ENCODE assay signal across 29 cellular contexts in the genomic region with DNA sequence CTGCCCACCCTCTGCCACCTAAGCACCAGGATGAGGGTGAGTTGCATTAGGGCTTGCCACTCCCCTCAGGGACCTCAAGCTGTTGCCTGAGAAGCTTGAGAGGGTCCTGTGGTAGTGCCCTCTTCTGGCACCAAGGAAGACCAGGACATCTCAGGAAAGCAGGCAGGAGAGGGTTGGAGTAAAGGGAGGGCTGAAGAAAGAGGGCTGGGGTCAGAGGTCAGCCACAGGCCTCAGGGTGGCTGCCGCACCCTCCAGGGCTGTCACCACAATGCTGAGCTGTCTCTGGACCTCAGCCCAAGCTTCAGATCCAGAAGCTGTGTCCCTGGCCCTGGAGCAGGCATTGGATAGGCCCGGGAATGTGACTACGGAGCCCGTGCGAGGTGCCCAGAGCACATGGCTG. TPM values are rescaled to one million over a fixed set of nuclear protein-coding genes. Genes with fewer than 3 reads are reported as not detected.
"Had no signal": no experiment of that assay in that cellular context is flagged by ENCODE, and none has a peak within 500 bp of the region (broad histone marks: within the 10 kb centered on the region; RNA-seq: fewer than 3 reads in every experiment).

No MANE protein-coding gene starts in this region.

- H3K36me3 ChIP-seq: right lobe of liver, transverse colon, uterus had no signal

- H3K4me2 ChIP-seq: hepatocyte had no signal

- H3K9me3 ChIP-seq: gastrocnemius medialis, heart left ventricle, right lobe of liver, suprapubic skin, transverse colon, upper lobe of right lung, uterus had no signal

- H2AFZ ChIP-seq: hepatocyte, parathyroid adenoma had no signal

- H3K27ac Mint-ChIP-seq: endodermal cell; natural killer cell treated with Interleukin-12 subunit alpha and Interleukin-12 subunit beta and Interleukin-15 and Interleukin-18, amount 100 ng/mL, for 72 hours had no signal

- H3K27me3 ChIP-seq: gastrocnemius medialis, heart left ventricle, hepatocyte, right lobe of liver, suprapubic skin, transverse colon, upper lobe of right lung, uterus had no signal

- H3K4me3 ChIP-seq: gastrocnemius medialis, heart left ventricle, hepatocyte, lung, right lobe of liver, suprapubic skin, transverse colon, upper lobe of right lung, uterus had no signal

- DNase-seq: effector CD8-positive, alpha-beta T cell; endodermal cell; foreskin fibroblast; gastrocnemius medialis; heart left ventricle; kidney; right lobe of liver; small intestine; stimulated activated CD4-positive, alpha-beta T cell treated with anti-CD3 and anti-CD28 coated beads, Interleukin-15, amount 100 ng/mL, for 24 hours; stimulated activated CD4-positive, alpha-beta T cell treated with anti-CD3 and anti-CD28 coated beads, Interleukin-4, amount 100 ng/mL, for 1 hour; stimulated activated CD8-positive, alpha-beta memory T cell treated with anti-CD3 and anti-CD28 coated beads, Interleukin-4, amount 100 ng/mL, for 48 hours; stimulated activated naive CD4-positive, alpha-beta T cell; stimulated activated naive CD8-positive, alpha-beta T cell treated with anti-CD3 and anti-CD28 coated beads, Interleukin-15, amount 100 ng/mL, for 72 hours; transverse colon; upper lobe of right lung; uterus had no signal

- H3K27me3 Mint-ChIP-seq: natural killer cell treated with Interleukin-12 subunit alpha and Interleukin-12 subunit beta and Interleukin-15 and Interleukin-18, amount 100 ng/mL, for 72 hours; progenitor cell of endocrine pancreas; stimulated activated naive CD8-positive, alpha-beta T cell treated with anti-CD3 and anti-CD28 coated beads, Interleukin-15, amount 100 ng/mL, for 72 hours had no signal

- H3K9ac ChIP-seq: parathyroid adenoma had no signal

- FAIRE-seq: kidney, small intestine had no signal

- H3K9me3 Mint-ChIP-seq: dendritic cell treated with granulocyte-macrophage colony-stimulating factor and Interleukin-4, amounts not matched to agents 40 ng/mL and 50 ng/mL, for 4 days; endodermal cell; memory B cell; natural killer cell treated with Interleukin-12 subunit alpha and Interleukin-12 subunit beta and Interleukin-15 and Interleukin-18, amount 100 ng/mL, for 72 hours; neural crest cell; stimulated activated naive CD8-positive, alpha-beta T cell treated with anti-CD3 and anti-CD28 coated beads, Interleukin-15, amount 100 ng/mL, for 72 hours had no signal

- H3K4me1 ChIP-seq: parathyroid adenoma had no signal

- H3K36me3 Mint-ChIP-seq: natural killer cell treated with Interleukin-12 subunit alpha and Interleukin-12 subunit beta and Interleukin-15 and Interleukin-18, amount 100 ng/mL, for 72 hours had no signal

- H3K79me2 ChIP-seq: parathyroid adenoma had no signal

- H3K4me3 Mint-ChIP-seq: dendritic cell treated with granulocyte-macrophage colony-stimulating factor and Interleukin-4, amounts not matched to agents 40 ng/mL and 50 ng/mL, for 4 days; endodermal cell; memory B cell; natural killer cell treated with Interleukin-12 subunit alpha and Interleukin-12 subunit beta and Interleukin-15 and Interleukin-18, amount 100 ng/mL, for 72 hours; stimulated activated naive CD8-positive, alpha-beta T cell treated with anti-CD3 and anti-CD28 coated beads, Interleukin-15, amount 100 ng/mL, for 72 hours had no signal

- ATAC-seq: esophagus mucosa; gastrocnemius medialis; heart left ventricle; left lobe of liver; natural killer cell treated with Interleukin-12 subunit alpha and Interleukin-12 subunit beta and Interleukin-15 and Interleukin-18, amount 100 ng/mL, for 72 hours; right lobe of liver; stimulated activated naive CD8-positive, alpha-beta T cell treated with anti-CD3 and anti-CD28 coated beads, Interleukin-15, amount 100 ng/mL, for 72 hours; upper lobe of right lung had no signal

- H3K27ac ChIP-seq: epithelial cell of prostate, gastrocnemius medialis, hepatocyte, parathyroid adenoma, right lobe of liver, suprapubic skin, transverse colon, upper lobe of right lung, uterus had no signal

RNA-seq across cellular contexts. Expression of gene CDCA5, which starts 38.8 kb away (rescaled TPM):
- total RNA-seq: mononuclear cell had no signal
